13 cellular contexts compared by ENCODE assay signal in the genomic region with DNA sequence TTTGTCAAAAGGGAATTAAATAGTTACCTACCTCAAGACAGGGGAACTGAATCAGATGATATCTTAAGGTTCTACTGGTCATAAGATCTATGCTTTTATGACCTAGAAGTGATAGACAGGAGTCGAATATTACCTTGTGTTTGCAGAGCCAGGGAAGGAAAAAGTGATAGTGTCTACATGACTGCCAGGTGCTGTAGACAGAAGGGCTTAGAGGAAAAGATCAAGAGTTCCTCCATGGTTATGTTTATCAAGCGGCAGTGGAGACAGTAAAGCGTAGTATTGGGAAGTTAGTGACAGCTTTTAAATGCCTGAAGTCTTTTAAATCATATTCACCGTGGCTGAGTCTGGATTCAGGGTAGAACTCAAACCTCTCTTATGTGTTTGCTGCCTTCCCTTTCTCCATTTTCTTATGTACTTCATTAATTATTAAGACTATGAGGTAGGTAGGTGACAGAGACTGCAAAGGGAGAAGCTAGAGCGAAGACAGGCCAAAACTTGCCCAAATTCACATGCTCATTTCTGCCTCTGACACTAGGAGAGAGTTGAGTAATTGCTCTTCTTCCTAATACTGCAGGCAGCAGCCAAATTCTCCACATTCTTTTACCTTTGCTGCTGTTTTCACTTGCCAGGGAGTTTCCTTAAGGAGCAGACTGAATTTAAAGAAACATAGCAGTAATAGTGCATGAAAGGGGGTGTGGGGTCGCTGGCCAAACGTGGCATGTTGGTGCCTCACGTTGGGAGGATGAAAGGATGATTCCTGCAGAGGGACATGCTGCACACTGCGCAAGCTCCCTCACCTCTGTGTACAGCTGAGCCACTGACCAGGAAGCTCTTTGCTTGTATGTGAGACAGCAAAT. TPM values are rescaled to one million over a fixed set of nuclear protein-coding genes. Genes with fewer than 3 reads are reported as not detected.
DNase-seq lines count a peak whose midpoint lies in the region; ATAC-seq, FAIRE-seq and TF ChIP-seq lines count a peak whose summit lies in the region.
"Had no signal": no experiment of that assay in that cellular context is flagged by ENCODE, and none has a peak within 500 bp of the region (broad histone marks: within the 10 kb centered on the region; RNA-seq: fewer than 3 reads in every experiment).

No MANE protein-coding gene starts in this region.

- H3K27ac ChIP-seq in SK-N-SH (ENCODE audit: low read depth in 2 of 2, low read length in 1 of 2) (peak overlapping the region; percentile 86 to 96), gastroesophageal sphincter (peak overlapping the region in 3 of 4 donors; percentile 32 to 68 (median 36)), psoas muscle (peak overlapping the region; percentile 74), right atrium auricular region (no peak overlapping the region)
- H3K27ac ChIP-seq: testis had no signal

- WGBS in SK-N-SH (ENCODE audit: low lambda C conversion rate) = 16% methylated on average over 9 of the region's 9 CpGs
- 45 to 63% methylated on average over 5 to 8 of the region's 9 CpGs for WGBS in gastroesophageal sphincter (ENCODE audit: low coverage in 1 of 2), 2 donors
- WGBS in psoas muscle, 3 donors = 30 to 37% (median 37%) methylated on average over 9 of the region's 9 CpGs

- H3K9ac ChIP-seq in SK-N-SH = peak overlapping the region; percentile 23

- no peaks in the 10 kb centered on the region for H3K27me3 Mint-ChIP-seq in immature natural killer cell (ENCODE audit: low read depth in 3 of 3)

- TF ChIP-seq POLR2A in gastroesophageal sphincter (IDR thresholded peaks at IDR 0.05) = no peak

- CTCF ChIA-PET in SK-N-SH (lab: Yijun Ruan, JAX) = interaction anchor here (0.6 to 3.0 kb wide), 6 partner anchors 10 to 418 kb away, joined by 3 to 14 read pairs (median 4); no protein-coding TSS in a partner anchor

- POLR2A ChIA-PET in SK-N-SH (lab: Yijun Ruan, JAX) = no interaction called here

- FAIRE-seq in G401.6 (lab: Jason Lieb, UNC) = peak; percentile 71

- H3K79me2 ChIP-seq in SK-N-SH (ENCODE audit: insufficient read depth) = peaks cover 100% of the 10 kb centered on the region

- peak overlapping the region; percentile 67 for H3K4me2 ChIP-seq in SK-N-SH

- no peaks in the 10 kb centered on the region for H3K9me3 Mint-ChIP-seq in immature natural killer cell
- H3K9me3 Mint-ChIP-seq: CD4-positive, CD25-positive, alpha-beta regulatory T cell had no signal

- H3K27me3 ChIP-seq in SK-N-SH (ENCODE audit: insufficient read depth) (no peaks in the 10 kb centered on the region), gastroesophageal sphincter (no peaks in the 10 kb centered on the region), psoas muscle (ENCODE audit: insufficient read depth in 3 of 3, low read length in 2 of 3) (no peaks in the 10 kb centered on the region), right atrium auricular region (no peaks in the 10 kb centered on the region)
- H3K27me3 ChIP-seq: testis had no signal

- H2AFZ ChIP-seq in SK-N-SH (ENCODE audit: low read depth) = no peak overlapping the region

- H3K4me1 ChIP-seq in SK-N-SH (ENCODE audit: control insufficient read depth in 1 of 2, insufficient read depth in 2 of 2, low read depth in 1 of 2, low read length in 1 of 2) = peaks cover 5 to 86% of the 10 kb centered on the region in 2 experiments
- H3K4me1 ChIP-seq in gastroesophageal sphincter = peaks cover 47 to 100% (median 52%) of the 10 kb centered on the region in 3 donors
- H3K4me1 ChIP-seq in psoas muscle = peaks cover 98% of the 10 kb centered on the region
- peaks cover 0 to 64% of the 10 kb centered on the region in 2 donors for H3K4me1 ChIP-seq in right atrium auricular region

- no peak overlapping the region for H3K4me3 Mint-ChIP-seq in immature natural killer cell
- H3K4me3 Mint-ChIP-seq: CD4-positive, CD25-positive, alpha-beta regulatory T cell had no signal

- no peak for ATAC-seq in gastroesophageal sphincter
- peak in 3 of 4 donors; percentile 28 to 43 (median 28) for ATAC-seq in psoas muscle
- ATAC-seq: activated CD4-positive, CD25-positive, alpha-beta regulatory T cell treated with anti-CD3 and anti-CD28 coated beads, Interleukin-2, amount 50 U/mL, for 24 hours had no signal

- TF ChIP-seq EP300 in SK-N-SH (IDR thresholded peaks at IDR 0.05; ENCODE audit: borderline replicate concordance in 1 of 2, low read depth in 1 of 2, low read length in 1 of 2) (no peak), gastroesophageal sphincter (IDR thresholded peaks at IDR 0.05) (no peak)

- H3K27ac Mint-ChIP-seq in immature natural killer cell = no peak overlapping the region
- H3K27ac Mint-ChIP-seq: CD4-positive, CD25-positive, alpha-beta regulatory T cell had no signal

- H3K36me3 ChIP-seq in SK-N-SH (replicated peaks in 1 of 2; ENCODE audit: control insufficient read depth in 1 of 2, insufficient read depth in 2 of 2, low read length in 1 of 2) = peaks cover 8 to 18% of the 10 kb centered on the region in 2 experiments
- no peaks in the 10 kb centered on the region for H3K36me3 ChIP-seq in gastroesophageal sphincter
- H3K36me3 ChIP-seq in psoas muscle (ENCODE audit: insufficient read depth in 1 of 2, low read depth in 1 of 2) = no peaks in the 10 kb centered on the region
- H3K36me3 ChIP-seq in right atrium auricular region = no peaks in the 10 kb centered on the region

- no peaks in the 10 kb centered on the region for H3K9me3 ChIP-seq in SK-N-SH
- no peaks in the 10 kb centered on the region for H3K9me3 ChIP-seq in gastroesophageal sphincter
- no peaks in the 10 kb centered on the region for H3K9me3 ChIP-seq in psoas muscle
- H3K9me3 ChIP-seq in right atrium auricular region = no peaks in the 10 kb centered on the region
- H3K9me3 ChIP-seq: testis had no signal

- no peaks in the 10 kb centered on the region for H3K36me3 Mint-ChIP-seq in immature natural killer cell
- H3K36me3 Mint-ChIP-seq: CD4-positive, CD25-positive, alpha-beta regulatory T cell had no signal

- H4K20me1 ChIP-seq in SK-N-SH (ENCODE audit: insufficient read depth) = peaks cover 40% of the 10 kb centered on the region

- no peaks in the 10 kb centered on the region for H3K9me2 ChIP-seq in SK-N-SH

- peaks cover 78% of the 10 kb centered on the region for H3F3A ChIP-seq in SK-N-SH (replicated peaks; ENCODE audit: insufficient read depth)

- no peak for TF ChIP-seq CTCF in SK-N-SH (IDR thresholded peaks at IDR 0.05)
- TF ChIP-seq CTCF in gastroesophageal sphincter (IDR thresholded peaks at IDR 0.05) = no peak
- TF ChIP-seq CTCF in psoas muscle (IDR thresholded peaks at IDR 0.05) = no peak
- no peak for TF ChIP-seq CTCF in GM13976 (IDR thresholded peaks at IDR 0.05; ENCODE audit: borderline replicate concordance, control extremely low read depth, extremely low read depth, insufficient read depth, missing control alignments)
- TF ChIP-seq CTCF in right atrium auricular region (IDR thresholded peaks at IDR 0.05) = no peak

- DNase-seq in SK-N-SH (no peak), psoas muscle (no peak), NOMO-1 treated with DMSO at 0.1 percent for 48 hours (lab: John Stamatoyannopoulos, UW; ENCODE audit: unreplicated experiment) (no peak), GM13976 (ENCODE audit: low spot score) (no peak), immature natural killer cell (no peak), right atrium auricular region (ENCODE audit: low spot score) (no peak)
- DNase-seq: activated naive CD4-positive, alpha-beta T cell; CD4-positive, CD25-positive, alpha-beta regulatory T cell; stimulated activated CD4-positive, alpha-beta T cell treated with anti-CD3 and anti-CD28 coated beads, Interleukin-2, amount 100 ng/mL, for 24 hours; testis had no signal

- peak overlapping the region in 1 of 2 experiments; percentile 34; a peak in 3 of 4 replicates for H3K4me3 ChIP-seq in SK-N-SH (ENCODE audit: low read depth in 2 of 2, low read length in 1 of 2)
- peak overlapping the region in 1 of 2 donors; percentile 8 for H3K4me3 ChIP-seq in gastroesophageal sphincter
- H3K4me3 ChIP-seq in psoas muscle = peak overlapping the region; percentile 36
- H3K4me3 ChIP-seq in right atrium auricular region = no peak overlapping the region
- H3K4me3 ChIP-seq: testis had no signal

- in situ Hi-C loops in GM13976 (cut with MboI; ENCODE audit: low sequenced_read_pairs, unreplicated experiment) = no loop called here

- intact Hi-C loops in psoas muscle (cut with DNase I) = no loop called here

- TF ChIP-seq RAD21 in SK-N-SH (IDR thresholded peaks at IDR 0.05; ENCODE audit: low read length) = no peak

- peaks cover 13 to 32% of the 10 kb centered on the region in 2 donors for H3K4me1 Mint-ChIP-seq in immature natural killer cell

TF ChIP-seq in SK-N-SH, 30 proteins besides CTCF, POLR2A, EP300 and RAD21 (continues in another document):
- peak; percentile 61; the same call in 1 of the 2 replicates for TF ChIP-seq NFIC (IDR thresholded peaks at IDR 0.05; ENCODE audit: borderline replicate concordance)
- TF ChIP-seq, protein P1, sequence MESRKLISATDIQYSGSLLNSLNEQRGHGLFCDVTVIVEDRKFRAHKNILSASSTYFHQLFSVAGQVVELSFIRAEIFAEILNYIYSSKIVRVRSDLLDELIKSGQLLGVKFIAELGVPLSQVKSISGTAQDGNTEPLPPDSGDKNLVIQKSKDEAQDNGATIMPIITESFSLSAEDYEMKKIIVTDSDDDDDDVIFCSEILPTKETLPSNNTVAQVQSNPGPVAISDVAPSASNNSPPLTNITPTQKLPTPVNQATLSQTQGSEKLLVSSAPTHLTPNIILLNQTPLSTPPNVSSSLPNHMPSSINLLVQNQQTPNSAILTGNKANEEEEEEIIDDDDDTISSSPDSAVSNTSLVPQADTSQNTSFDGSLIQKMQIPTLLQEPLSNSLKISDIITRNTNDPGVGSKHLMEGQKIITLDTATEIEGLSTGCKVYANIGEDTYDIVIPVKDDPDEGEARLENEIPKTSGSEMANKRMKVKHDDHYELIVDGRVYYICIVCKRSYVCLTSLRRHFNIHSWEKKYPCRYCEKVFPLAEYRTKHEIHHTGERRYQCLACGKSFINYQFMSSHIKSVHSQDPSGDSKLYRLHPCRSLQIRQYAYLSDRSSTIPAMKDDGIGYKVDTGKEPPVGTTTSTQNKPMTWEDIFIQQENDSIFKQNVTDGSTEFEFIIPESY (IDR thresholded peaks at IDR 0.05; ENCODE audit: borderline replicate concordance, low read depth) = no peak
- no peak for TF ChIP-seq FOSL2 (IDR thresholded peaks at IDR 0.05; ENCODE audit: borderline replicate concordance, low read depth)
- peak; percentile 52 for TF ChIP-seq TCF12 (IDR thresholded peaks at IDR 0.05)
- peak; percentile 35; the same call in 1 of the 2 replicates for TF ChIP-seq JUND (IDR thresholded peaks at IDR 0.05)
- no peak for TF ChIP-seq SIN3A (IDR thresholded peaks at IDR 0.05; ENCODE audit: borderline replicate concordance, low read depth, low read length)
- no peak for TF ChIP-seq GATA2 (CRISPR knock-in tag; IDR thresholded peaks at IDR 0.05)
- TF ChIP-seq TEAD4 (IDR thresholded peaks at IDR 0.05; ENCODE audit: borderline replicate concordance, insufficient read depth) = peak; percentile 77; the same call in 1 of the 2 replicates

RNA-seq across cellular contexts. Expression of a gene that starts 12.1 kb away (rescaled TPM):
- polyA plus RNA-seq in SK-N-SH (2012; rRNA removed) (228 and 244 TPM in 2 replicates), psoas muscle (10 to 100 TPM; 10.2 to 68.1 (median 53.1) TPM), immature natural killer cell (1 to 10 TPM; 1.9 to 3.3 (median 3.0) TPM)
- 191 and 233 TPM in 2 replicates for polyA plus RNA-seq in SK-N-SH (2012; cell fraction: cytosol; rRNA removed)
- polyA plus RNA-seq in SK-N-SH (2012; cell fraction: nucleus; rRNA removed) = 201 and 239 TPM in 2 replicates
- total RNA-seq in gastroesophageal sphincter (100 to 1,000 TPM; 150 to 342 (median 203) TPM), psoas muscle (10 to 100 TPM; 49.8 to 66.2 (median 56.3) TPM), right atrium auricular region (10 to 100 TPM; 49.1 to 71.3 TPM)

Comparison
In these comparisons a context has a peak if more than half of its experiments do, and no peak if none do; other contexts are left out.
1. H3K27ac ChIP-seq: peak in SK-N-SH (2 of 2), gastroesophageal sphincter (3 of 4) and psoas muscle (single experiment); none in right atrium auricular region (0 of 2).